20 cellular contexts compared by ENCODE assay signal in the genomic region with DNA sequence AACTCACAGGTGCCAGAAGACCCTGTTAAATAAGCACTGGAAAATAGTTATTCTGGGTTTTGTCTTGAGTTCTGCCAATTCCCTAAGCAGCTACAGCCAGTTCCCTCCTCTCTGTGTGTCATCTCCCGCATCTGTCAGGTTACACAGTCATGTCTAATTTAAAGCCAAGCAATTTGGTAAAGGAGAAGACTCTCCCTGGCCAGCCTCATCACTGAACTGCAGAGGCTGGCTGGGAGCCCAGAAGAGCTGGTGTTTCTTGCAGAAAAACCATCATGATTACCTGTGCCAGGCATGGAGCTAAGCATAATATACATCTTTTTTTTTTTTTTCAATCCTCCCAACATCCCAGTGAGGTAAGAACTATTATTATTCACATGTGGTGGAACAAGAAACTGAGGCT.
A peak's percentile ranks its signal among the peaks of the same experiment; 100 is the strongest.
DNase-seq lines count a peak whose midpoint lies in the region; ATAC-seq and TF ChIP-seq lines count a peak whose summit lies in the region.
"Had no signal": no experiment of that assay in that cellular context is flagged by ENCODE, and none has a peak within 500 bp of the region (broad histone marks: within the 10 kb centered on the region; RNA-seq: fewer than 3 reads in every experiment).

No MANE protein-coding gene starts in this region.

- H3K4me3 Mint-ChIP-seq in MCF 10A (ENCODE audit: unreplicated experiment) = no peak overlapping the region
- no peak overlapping the region for H3K4me3 Mint-ChIP-seq in nephron
- H3K4me3 Mint-ChIP-seq: activated CD4-positive, alpha-beta memory T cell treated with anti-CD3 and anti-CD28 coated beads, Interleukin-2, amount 10 ng/mL, durations not matched to agents 7 days and 5 days; activated naive CD8-positive, alpha-beta T cell treated with anti-CD3 and anti-CD28 coated beads, Interleukin-2, amount 50 U/mL, for 24 hours had no signal

- H3K4me2 ChIP-seq in mammary epithelial cell (ENCODE audit: insufficient read depth, low read depth, low read length) = no peak overlapping the region

- H3K9me3 ChIP-seq in mammary epithelial cell (replicated peaks; ENCODE audit: insufficient read depth, low read length) = no peaks in the 10 kb centered on the region
- H3K9me3 ChIP-seq: stomach had no signal

- dilution Hi-C loops in mammary epithelial cell (cut with HindIII; ENCODE audit: low sequenced_read_pairs) = no loop called here

- H3K27me3 ChIP-seq in mammary epithelial cell (ENCODE audit: insufficient read depth, low read length) = no peaks in the 10 kb centered on the region
- H3K27me3 ChIP-seq: cardiac muscle cell, stomach had no signal

- no peaks in the 10 kb centered on the region for H3K36me3 Mint-ChIP-seq in MCF 10A (ENCODE audit: insufficient read depth, unreplicated experiment)
- no peaks in the 10 kb centered on the region for H3K36me3 Mint-ChIP-seq in nephron (ENCODE audit: low read depth)

- no peaks in the 10 kb centered on the region for H3K79me2 ChIP-seq in mammary epithelial cell (ENCODE audit: insufficient read depth, low read length)

- no peak overlapping the region for H3K9ac ChIP-seq in mammary epithelial cell (ENCODE audit: insufficient read depth, low read length)

- H3K4me1 Mint-ChIP-seq in MCF 10A (ENCODE audit: insufficient read depth, unreplicated experiment) (peaks cover 24% of the 10 kb centered on the region), nephron (peaks cover 46% of the 10 kb centered on the region)
- H3K4me1 Mint-ChIP-seq: activated CD4-positive, alpha-beta memory T cell treated with anti-CD3 and anti-CD28 coated beads, Interleukin-2, amount 10 ng/mL, durations not matched to agents 7 days and 5 days; activated naive CD8-positive, alpha-beta T cell treated with anti-CD3 and anti-CD28 coated beads, Interleukin-2, amount 50 U/mL, for 24 hours had no signal

- peak; percentile 50 for DNase-seq in MCF 10A (ENCODE audit: unreplicated experiment)
- no peak for DNase-seq in mammary epithelial cell
- peak; percentile 59 for DNase-seq in amniotic epithelial cell (ENCODE audit: low read depth)
- no peak for DNase-seq in activated naive CD4-positive, alpha-beta T cell (lab: John Stamatoyannopoulos, UW)
- no peak for DNase-seq in SIG-M5 (lab: John Stamatoyannopoulos, UW)
- DNase-seq in GM19240 (ENCODE audit: insufficient read length, low spot score) = no peak
- DNase-seq: activated CD4-positive, alpha-beta memory T cell treated with anti-CD3 and anti-CD28 coated beads, Interleukin-2, amount 10 ng/mL, durations not matched to agents 7 days and 5 days; activated naive CD8-positive, alpha-beta T cell treated with anti-CD3 and anti-CD28 coated beads, Interleukin-2, amount 50 U/mL, for 24 hours; effector memory CD4-positive, alpha-beta T cell; EL; kidney glomerular epithelial cell; NCI-H2081; NCI-H82; stimulated activated CD4-positive, alpha-beta T cell treated with anti-CD3 and anti-CD28 coated beads, Interleukin-2, amount 100 ng/mL, for 24 hours; stomach; SW 1271 had no signal

- H3K36me3 ChIP-seq in mammary epithelial cell (ENCODE audit: insufficient read depth, low read length) = no peaks in the 10 kb centered on the region
- H3K36me3 ChIP-seq: cardiac muscle cell, stomach had no signal

- no peak overlapping the region for H3K27ac Mint-ChIP-seq in MCF 10A (ENCODE audit: low read depth, unreplicated experiment)
- peak overlapping the region in 2 of 3 experiments; percentile 12 to 17 for H3K27ac Mint-ChIP-seq in nephron
- H3K27ac Mint-ChIP-seq: activated CD4-positive, alpha-beta memory T cell treated with anti-CD3 and anti-CD28 coated beads, Interleukin-2, amount 10 ng/mL, durations not matched to agents 7 days and 5 days; activated naive CD8-positive, alpha-beta T cell treated with anti-CD3 and anti-CD28 coated beads, Interleukin-2, amount 50 U/mL, for 24 hours had no signal

- POLR2A ChIA-PET in MCF 10A (lab: Yijun Ruan, JAX) = interaction anchor here (0.7 to 3.0 kb wide), 4 partner anchors 16 to 201 kb away, joined by 3 to 10 read pairs (median 4); no protein-coding TSS in a partner anchor

- in situ Hi-C loops in mammary epithelial cell (cut with MboI; ENCODE audit: low sequenced_read_pairs in 2 of 2) = no loop called here

- no peak for ATAC-seq in GM18520 (IDR thresholded peaks at IDR 0.05; ENCODE audit: unreplicated experiment)
- ATAC-seq: activated naive CD8-positive, alpha-beta T cell treated with anti-CD3 and anti-CD28 coated beads, Interleukin-2, amount 50 U/mL, for 24 hours; sciatic nerve had no signal

- no peak overlapping the region for H3K27ac ChIP-seq in mammary epithelial cell (ENCODE audit: insufficient read depth, low read depth, low read length)
- H3K27ac ChIP-seq: cardiac muscle cell, stomach had no signal

- no peaks in the 10 kb centered on the region for H3K27me3 Mint-ChIP-seq in MCF 10A (ENCODE audit: insufficient read depth, unreplicated experiment)
- peaks cover 4% of the 10 kb centered on the region for H3K27me3 Mint-ChIP-seq in nephron (ENCODE audit: low read depth)
- H3K27me3 Mint-ChIP-seq: activated naive CD8-positive, alpha-beta T cell treated with anti-CD3 and anti-CD28 coated beads, Interleukin-2, amount 50 U/mL, for 24 hours had no signal

- CTCF ChIA-PET in MCF 10A (lab: Yijun Ruan, JAX) = interaction anchor here (0.7 to 1.0 kb wide), 2 partner anchors 16 to 170 kb away, joined by 3 read pairs; no protein-coding TSS in a partner anchor
- CTCF ChIA-PET in mammary epithelial cell (lab: Charles Lee; ENCODE audit: low non-redundant PET) = no interaction called here

- no peaks in the 10 kb centered on the region for H4K20me1 ChIP-seq in mammary epithelial cell (ENCODE audit: insufficient read depth, low read length)

- intact Hi-C loops in MCF 10A (cut with micrococcal nuclease) (no loop called here), mammary epithelial cell (cut with micrococcal nuclease) (no loop called here)

- TF ChIP-seq CTCF in MCF 10A (IDR thresholded peaks at IDR 0.05; ENCODE audit: unreplicated experiment) (no peak), mammary epithelial cell (conservative IDR thresholded peaks at IDR 0.05 in 1 of 2, IDR thresholded peaks at IDR 0.05 in 1 of 2; ENCODE audit: extremely low read depth in 1 of 2, insufficient read depth in 1 of 2, low read depth in 1 of 2, low read length in 2 of 2) (no peak), nephron (IDR thresholded peaks at IDR 0.05; ENCODE audit: unreplicated experiment in 3 of 3) (no peak)

- no peaks in the 10 kb centered on the region for H3K9me3 Mint-ChIP-seq in MCF 10A (ENCODE audit: unreplicated experiment)
- no peaks in the 10 kb centered on the region for H3K9me3 Mint-ChIP-seq in nephron
- H3K9me3 Mint-ChIP-seq: activated CD4-positive, alpha-beta memory T cell treated with anti-CD3 and anti-CD28 coated beads, Interleukin-2, amount 10 ng/mL, durations not matched to agents 7 days and 5 days; activated naive CD8-positive, alpha-beta T cell treated with anti-CD3 and anti-CD28 coated beads, Interleukin-2, amount 50 U/mL, for 24 hours had no signal

- no peak overlapping the region for H2AFZ ChIP-seq in mammary epithelial cell (ENCODE audit: low read depth, low read length)

- 80% methylated on average over 1 of the region's 1 CpG for WGBS in mammary epithelial cell (ENCODE audit: low coverage, missing lambda C conversion rate)

- H3K4me3 ChIP-seq in mammary epithelial cell (replicated peaks in 1 of 3; ENCODE audit: insufficient read depth in 1 of 3, low read depth in 2 of 3, low read length in 3 of 3) = no peak overlapping the region
- H3K4me3 ChIP-seq: cardiac muscle cell, stomach had no signal

- BruUV-seq in MCF 10A (replicated peaks; lab: Mats Ljungman, UMichigan) (no TSS peak), mammary epithelial cell (replicated peaks; lab: Mats Ljungman, UMichigan) (no TSS peak)

- H3K4me1 ChIP-seq in mammary epithelial cell (ENCODE audit: insufficient read depth, low read length) = no peaks in the 10 kb centered on the region

Comparison
In these comparisons a context has a peak if more than half of its experiments do, and no peak if none do; other contexts are left out.
1. DNase-seq: peak in MCF 10A (single experiment) and amniotic epithelial cell (single experiment); none in mammary epithelial cell (single experiment), activated naive CD4-positive, alpha-beta T cell (0 of 4), SIG-M5 (single experiment) and GM19240 (single experiment).